1 cellular context compared by ENCODE assay signal in the genomic region with DNA sequence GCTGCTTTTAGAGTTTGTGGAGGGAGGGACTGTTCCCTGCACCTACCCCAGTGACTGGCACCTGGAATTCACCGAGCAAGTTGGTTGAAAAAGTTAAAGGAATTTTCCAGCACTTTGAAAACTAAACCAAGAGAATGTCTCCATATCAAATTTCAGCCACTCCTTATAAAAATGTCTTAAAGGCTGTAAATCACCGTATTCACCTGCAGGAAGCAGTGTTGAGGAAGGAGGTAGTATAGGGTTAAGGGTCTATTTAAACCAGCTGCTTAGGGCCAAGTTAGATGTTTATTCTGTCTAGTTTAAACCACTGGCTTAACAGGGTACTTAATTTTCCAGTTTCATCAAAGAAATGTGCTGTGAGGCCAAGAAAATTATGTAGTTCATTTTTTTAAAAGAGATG.
TF ChIP-seq lines count a peak whose summit lies in the region.

No MANE protein-coding gene starts in this region.

TF ChIP-seq in H1, 55 proteins besides CTCF, POLR2A, EP300 and RAD21 (continued from another document):
- TF ChIP-seq, protein P1, sequence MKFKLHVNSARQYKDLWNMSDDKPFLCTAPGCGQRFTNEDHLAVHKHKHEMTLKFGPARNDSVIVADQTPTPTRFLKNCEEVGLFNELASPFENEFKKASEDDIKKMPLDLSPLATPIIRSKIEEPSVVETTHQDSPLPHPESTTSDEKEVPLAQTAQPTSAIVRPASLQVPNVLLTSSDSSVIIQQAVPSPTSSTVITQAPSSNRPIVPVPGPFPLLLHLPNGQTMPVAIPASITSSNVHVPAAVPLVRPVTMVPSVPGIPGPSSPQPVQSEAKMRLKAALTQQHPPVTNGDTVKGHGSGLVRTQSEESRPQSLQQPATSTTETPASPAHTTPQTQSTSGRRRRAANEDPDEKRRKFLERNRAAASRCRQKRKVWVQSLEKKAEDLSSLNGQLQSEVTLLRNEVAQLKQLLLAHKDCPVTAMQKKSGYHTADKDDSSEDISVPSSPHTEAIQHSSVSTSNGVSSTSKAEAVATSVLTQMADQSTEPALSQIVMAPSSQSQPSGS (IDR thresholded peaks at IDR 0.05; ENCODE audit: low read length): no peak
- TF ChIP-seq CBX8 (IDR thresholded peaks at IDR 0.05; ENCODE audit: borderline replicate concordance, low read depth, low read length) (no peak), CEBPB (IDR thresholded peaks at IDR 0.05; ENCODE audit: low read depth, low read length) (no peak), SRF (IDR thresholded peaks at IDR 0.05; ENCODE audit: low read depth, low read length) (no peak), NANOG (IDR thresholded peaks at IDR 0.05; ENCODE audit: insufficient read depth, low read depth, low read length, poor library complexity, severe bottlenecking) (no peak), HDAC2 (IDR thresholded peaks at IDR 0.05; ENCODE audit: borderline replicate concordance in 1 of 2, low read depth in 2 of 2, low read length in 2 of 2) (no peak)
- TF ChIP-seq, protein P2, sequence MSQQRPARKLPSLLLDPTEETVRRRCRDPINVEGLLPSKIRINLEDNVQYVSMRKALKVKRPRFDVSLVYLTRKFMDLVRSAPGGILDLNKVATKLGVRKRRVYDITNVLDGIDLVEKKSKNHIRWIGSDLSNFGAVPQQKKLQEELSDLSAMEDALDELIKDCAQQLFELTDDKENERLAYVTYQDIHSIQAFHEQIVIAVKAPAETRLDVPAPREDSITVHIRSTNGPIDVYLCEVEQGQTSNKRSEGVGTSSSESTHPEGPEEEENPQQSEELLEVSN (IDR thresholded peaks at IDR 0.05): no peak
